ENCODE assay signal across 9 cellular contexts in the genomic region with DNA sequence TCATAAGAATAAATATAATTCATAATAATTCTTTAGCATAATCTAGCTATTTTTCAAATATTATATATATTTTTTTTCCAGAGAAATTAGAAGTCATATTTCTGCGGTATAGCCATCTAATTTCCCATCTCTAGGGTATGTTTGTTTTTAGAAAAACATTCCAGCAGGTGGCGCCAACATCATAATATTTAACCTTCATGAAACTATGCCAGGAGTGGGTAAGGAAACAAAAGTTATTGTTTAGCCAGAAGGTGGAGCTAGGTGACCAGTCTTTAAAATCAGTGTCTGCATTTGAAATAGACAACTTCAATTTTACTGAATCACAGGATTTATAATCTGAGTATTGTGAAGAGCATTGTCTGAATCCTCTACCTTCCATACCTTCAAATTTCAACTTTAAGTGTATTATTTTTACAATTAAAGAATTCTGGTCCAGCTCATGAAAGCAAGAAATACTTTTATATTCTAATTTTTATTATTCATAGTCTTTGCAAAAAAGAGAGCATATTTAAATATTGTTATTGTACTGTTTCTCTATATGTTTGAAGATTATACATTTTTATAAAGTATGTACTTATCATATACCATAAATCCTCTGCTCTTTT. TPM values are rescaled to one million over a fixed set of nuclear protein-coding genes. Genes with fewer than 3 reads are reported as not detected.
DNase-seq lines count a peak whose midpoint lies in the region; ATAC-seq and TF ChIP-seq lines count a peak whose summit lies in the region.
"Had no signal": no experiment of that assay in that cellular context is flagged by ENCODE, and none has a peak within 500 bp of the region (broad histone marks: within the 10 kb centered on the region; RNA-seq: fewer than 3 reads in every experiment).

No MANE protein-coding gene starts in this region.

- no peaks in the 10 kb centered on the region for H3F3A ChIP-seq in SK-N-SH (replicated peaks; ENCODE audit: insufficient read depth)

- 4% methylated on average over 2 of the region's 2 CpGs for WGBS in SK-N-SH (ENCODE audit: low lambda C conversion rate)
- 2 to 6% (median 4%) methylated on average over 2 of the region's 2 CpGs for WGBS in heart left ventricle, 4 donors

- H3K79me2 ChIP-seq in SK-N-SH (ENCODE audit: insufficient read depth) = no peaks in the 10 kb centered on the region

- TF ChIP-seq POLR2A in heart left ventricle (IDR thresholded peaks at IDR 0.05) = no peak

- H3K27me3 ChIP-seq in SK-N-SH (ENCODE audit: insufficient read depth) = no peaks in the 10 kb centered on the region
- H3K27me3 ChIP-seq in heart left ventricle = no peaks in the 10 kb centered on the region

- no peaks in the 10 kb centered on the region for H3K36me3 ChIP-seq in SK-N-SH (replicated peaks in 1 of 2; ENCODE audit: control insufficient read depth in 1 of 2, insufficient read depth in 2 of 2, low read length in 1 of 2)
- H3K36me3 ChIP-seq in heart left ventricle = no peaks in the 10 kb centered on the region

- no peaks in the 10 kb centered on the region for H4K20me1 ChIP-seq in SK-N-SH (ENCODE audit: insufficient read depth)

- H3K4me2 ChIP-seq in SK-N-SH = no peak overlapping the region

- DNase-seq in Right ventricle myocardium superior (no peak), Right ventricle myocardium inferior (ENCODE audit: missing footprints) (no peak), NCI-H1105 (lab: John Stamatoyannopoulos, UW) (peak; percentile 89), SK-N-SH (peak; percentile 50), heart left ventricle (peak in 4 of 5 donors; percentile 32 to 46 (median 42)), retinal pigment epithelial cell (ENCODE audit: low read depth) (peak; percentile 59)
- peak; percentile 49 for DNase-seq in activated naive CD4-positive, alpha-beta T cell treated with anti-CD3 and anti-CD28 coated beads, Interleukin-2, amount 50 U/mL, for 16 hours

- peak; percentile 92 for TF ChIP-seq CTCF in SK-N-SH (IDR thresholded peaks at IDR 0.05)
- TF ChIP-seq CTCF in heart left ventricle (IDR thresholded peaks at IDR 0.05) = peak; percentile 51 to 85 (median 77)
- TF ChIP-seq CTCF in retinal pigment epithelial cell (conservative IDR thresholded peaks at IDR 0.05; ENCODE audit: low read depth, low read length) = peak; percentile 74

- H3K4me3 ChIP-seq in SK-N-SH (ENCODE audit: low read depth in 2 of 2, low read length in 1 of 2) (peak overlapping the region in 1 of 2 experiments; percentile 48; a peak in 1 of 4 replicates), heart left ventricle (no peak overlapping the region), retinal pigment epithelial cell (ENCODE audit: low read length) (no peak overlapping the region)

- intact Hi-C loops in Right ventricle myocardium superior (cut with DNase I) (no loop called here), Right ventricle myocardium inferior (cut with DNase I) (no loop called here), heart left ventricle (cut with DNase I) (no loop called here)

- peak; percentile 89 for TF ChIP-seq RAD21 in SK-N-SH (IDR thresholded peaks at IDR 0.05; ENCODE audit: low read length)

- H3K9me3 ChIP-seq in SK-N-SH (no peaks in the 10 kb centered on the region), heart left ventricle (no peaks in the 10 kb centered on the region)

- no peaks in the 10 kb centered on the region for H3K9me2 ChIP-seq in SK-N-SH

- no peak overlapping the region for H2AFZ ChIP-seq in SK-N-SH (ENCODE audit: low read depth)

- no peak overlapping the region for H3K27ac ChIP-seq in SK-N-SH (ENCODE audit: low read depth in 2 of 2, low read length in 1 of 2)
- no peak overlapping the region for H3K27ac ChIP-seq in heart left ventricle

- ATAC-seq in Right ventricle myocardium superior (ENCODE audit: poor library complexity) (peak; percentile 71), Right ventricle myocardium inferior (no peak), HG02798 (IDR thresholded peaks at IDR 0.05; ENCODE audit: poor library complexity, unreplicated experiment) (peak; percentile 98), heart left ventricle (peak; percentile 42 to 74 (median 62))

- TF ChIP-seq EP300 in SK-N-SH (IDR thresholded peaks at IDR 0.05; ENCODE audit: borderline replicate concordance in 1 of 2, low read depth in 1 of 2, low read length in 1 of 2) = no peak

- POLR2A ChIA-PET in SK-N-SH (lab: Yijun Ruan, JAX) = no interaction called here

- CTCF ChIA-PET in SK-N-SH (lab: Yijun Ruan, JAX) = interaction anchor here (0.6 to 3.5 kb wide), 34 partner anchors 8 to 1957 kb away, joined by 3 to 28 read pairs (median 4); a partner anchor contains a TSS

- H3K4me1 ChIP-seq in SK-N-SH (ENCODE audit: control insufficient read depth in 1 of 2, insufficient read depth in 2 of 2, low read depth in 1 of 2, low read length in 1 of 2) (no peaks in the 10 kb centered on the region), heart left ventricle (peaks cover 0 to 2% (median 0%) of the 10 kb centered on the region in 12 donors)

- H3K9ac ChIP-seq in SK-N-SH = no peak overlapping the region

TF ChIP-seq in SK-N-SH, 30 proteins besides CTCF, POLR2A, EP300 and RAD21:
- TF ChIP-seq SMC3 (IDR thresholded peaks at IDR 0.05; ENCODE audit: low read depth, low read length) = peak; percentile 67
- TF ChIP-seq FOSL2 (IDR thresholded peaks at IDR 0.05; ENCODE audit: borderline replicate concordance, low read depth) = no peak
- 0 out of 2 replicates have a peak, but pooled peaks have one; percentile 28 for TF ChIP-seq RCOR1 (IDR thresholded peaks at IDR 0.05; ENCODE audit: low read length)
- no peak for TF ChIP-seq NFIC (IDR thresholded peaks at IDR 0.05; ENCODE audit: borderline replicate concordance)

RNA-seq across cellular contexts. Expression of a gene that starts 15.7 kb away (rescaled TPM):
- total RNA-seq in Right ventricle myocardium superior = not detected
- not detected for total RNA-seq in Right ventricle myocardium inferior
- polyA plus RNA-seq in SK-N-SH (2012; rRNA removed) = not detected in 2 replicates
- polyA plus RNA-seq in SK-N-SH (2012; cell fraction: cytosol; rRNA removed) = not detected in 2 replicates
- polyA plus RNA-seq in SK-N-SH (2012; cell fraction: nucleus; rRNA removed) = not detected in 2 replicates
- not detected for total RNA-seq in heart left ventricle
- polyA plus RNA-seq in heart left ventricle = not detected
- total RNA-seq: subcutaneous adipose tissue had no signal

RNA-seq across cellular contexts. Expression of a gene that starts 46.4 kb away (rescaled TPM):
- total RNA-seq in Right ventricle myocardium superior (24.0 TPM), Right ventricle myocardium inferior (24.9 TPM), heart left ventricle (10 to 100 TPM in 7 of 9 donors, 1 to 10 TPM in 2; 7.9 to 33.9 (median 23.4) TPM)
- polyA plus RNA-seq in SK-N-SH (2012; rRNA removed) (6.0 and 6.2 TPM in 2 replicates), heart left ventricle (10 to 100 TPM in 1 of 2 donors, 1 to 10 TPM in 1; 9.3 to 17.3 TPM)
- polyA plus RNA-seq in SK-N-SH (2012; cell fraction: cytosol; rRNA removed) = 9.7 and 17.9 TPM in 2 replicates
- 1.5 and 2.8 TPM in 2 replicates for polyA plus RNA-seq in SK-N-SH (2012; cell fraction: nucleus; rRNA removed)

Comparison
In these comparisons a context has a peak if more than half of its experiments do, and no peak if none do; other contexts are left out.
1. DNase-seq: peak in NCI-H1105 (single experiment), SK-N-SH (single experiment), activated naive CD4-positive, alpha-beta T cell treated with anti-CD3 and anti-CD28 coated beads, Interleukin-2, amount 50 U/mL, for 16 hours (single experiment), heart left ventricle (4 of 5) and retinal pigment epithelial cell (single experiment); none in Right ventricle myocardium superior (single experiment) and Right ventricle myocardium inferior (single experiment).
2. Peak in every context shown above with its lines, with median percentiles within 50 percentile points of each other: CTCF ChIP-seq.